8 cellular contexts compared by ENCODE assay signal in the genomic region with DNA sequence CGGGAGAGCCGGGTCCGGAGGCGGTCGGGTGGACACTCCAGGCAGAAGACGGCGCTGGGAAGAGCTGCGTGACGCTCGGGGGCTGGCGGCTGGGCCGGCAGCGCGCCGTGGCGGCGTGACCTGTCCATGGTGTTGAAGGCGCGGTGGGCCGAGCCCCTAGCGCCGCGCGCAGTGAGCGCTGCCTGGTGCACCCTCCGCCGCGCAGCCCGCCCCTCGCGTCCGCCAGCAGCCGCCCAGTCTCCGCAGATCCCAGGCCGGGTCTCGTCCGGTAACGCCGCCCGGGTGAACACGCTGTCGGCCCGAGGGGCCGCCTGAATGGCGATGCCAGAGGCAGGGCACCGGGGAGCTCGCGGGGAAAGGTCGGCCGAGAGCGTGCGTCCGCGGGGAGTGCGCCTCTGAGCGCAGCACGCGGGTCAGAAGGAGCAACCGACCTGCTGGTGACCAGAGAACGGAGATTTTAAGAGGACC. TPM values are rescaled to one million over a fixed set of nuclear protein-coding genes. Genes with fewer than 3 reads are reported as not detected.
DNase-seq lines count a peak whose midpoint lies in the region; ATAC-seq and TF ChIP-seq lines count a peak whose summit lies in the region.

No MANE protein-coding gene starts in this region.

- peak overlapping the region; percentile 60 for H3K4me3 Mint-ChIP-seq in activated CD8-positive, alpha-beta memory T cell treated with anti-CD3 and anti-CD28 coated beads, Interleukin-2, amount 10 ng/mL, durations not matched to agents 7 days and 5 days

- peak; percentile 60 for ATAC-seq in activated CD8-positive, alpha-beta memory T cell treated with anti-CD3 and anti-CD28 coated beads, Interleukin-2, amount 10 ng/mL, durations not matched to agents 7 days and 5 days
- ATAC-seq in right lobe of liver, result peak; percentile 60 to 72 (median 68)
- no peak for ATAC-seq in HG03460 (IDR thresholded peaks at IDR 0.05; ENCODE audit: unreplicated experiment)

- H3K4me1 ChIP-seq in SJSA1 (replicated peaks), result peaks cover 19% of the 10 kb centered on the region
- peaks cover 0 to 34% (median 4%) of the 10 kb centered on the region in 4 donors for H3K4me1 ChIP-seq in right lobe of liver
- H3K4me1 ChIP-seq in stomach smooth muscle (ENCODE audit: control insufficient read depth, insufficient read depth, low read length), result peaks cover 32% of the 10 kb centered on the region

- WGBS in right lobe of liver (ENCODE audit: insufficient coverage, low coverage, low lambda C conversion rate, missing lambda C conversion rate), result no CpG with 5 or more reads among the region's 60 CpGs

- peaks cover 17% of the 10 kb centered on the region for H3K4me1 Mint-ChIP-seq in activated CD8-positive, alpha-beta memory T cell treated with anti-CD3 and anti-CD28 coated beads, Interleukin-2, amount 10 ng/mL, durations not matched to agents 7 days and 5 days

- TF ChIP-seq POLR2A in right lobe of liver (IDR thresholded peaks at IDR 0.05), result no peak

- no peaks in the 10 kb centered on the region for H3K9me3 Mint-ChIP-seq in activated CD8-positive, alpha-beta memory T cell treated with anti-CD3 and anti-CD28 coated beads, Interleukin-2, amount 10 ng/mL, durations not matched to agents 7 days and 5 days (ENCODE audit: low read depth)

- H3K36me3 Mint-ChIP-seq in activated CD8-positive, alpha-beta memory T cell treated with anti-CD3 and anti-CD28 coated beads, Interleukin-2, amount 10 ng/mL, durations not matched to agents 7 days and 5 days, result no peaks in the 10 kb centered on the region

- H3K4me3 ChIP-seq in SJSA1, result no peak overlapping the region
- H3K4me3 ChIP-seq in right lobe of liver, result peak overlapping the region; percentile 32 to 51 (median 36)
- H3K4me3 ChIP-seq in stomach smooth muscle (ENCODE audit: low read length in 2 of 2), result peak overlapping the region; percentile 50 to 79

- H3K36me3 ChIP-seq in SJSA1 (no peaks in the 10 kb centered on the region), right lobe of liver (no peaks in the 10 kb centered on the region), stomach smooth muscle (ENCODE audit: control insufficient read depth in 2 of 2, insufficient read depth in 2 of 2, low read length in 2 of 2) (no peaks in the 10 kb centered on the region)

- intact Hi-C loops in right lobe of liver (cut with DNase I), result no loop called here

- H3K27ac ChIP-seq in SJSA1 (no peak overlapping the region), right lobe of liver (no peak overlapping the region), stomach smooth muscle (ENCODE audit: low read length) (no peak overlapping the region)

- peaks cover 47% of the 10 kb centered on the region for H3K27me3 Mint-ChIP-seq in activated CD8-positive, alpha-beta memory T cell treated with anti-CD3 and anti-CD28 coated beads, Interleukin-2, amount 10 ng/mL, durations not matched to agents 7 days and 5 days

- no peak for TF ChIP-seq CTCF in right lobe of liver (IDR thresholded peaks at IDR 0.05)

- CTCF ChIA-PET in activated CD8-positive, alpha-beta memory T cell treated with anti-CD3 and anti-CD28 coated beads, Interleukin-2, amount 10 ng/mL, durations not matched to agents 7 days and 5 days (lab: Charles Lee), result interaction anchor here (1.0 to 1.5 kb wide), 2 partner anchors 60 to 459 kb away, joined by 3 to 4 read pairs; no protein-coding TSS in a partner anchor

- peak; percentile 43 for DNase-seq in activated CD8-positive, alpha-beta memory T cell treated with anti-CD3 and anti-CD28 coated beads, Interleukin-2, amount 10 ng/mL, durations not matched to agents 7 days and 5 days
- DNase-seq in activated CD8-positive, alpha-beta memory T cell treated with anti-CD3 and anti-CD28 coated beads for 24 hours, result no peak
- DNase-seq in SJSA1 (ENCODE audit: low read depth in 1 of 2, low spot score in 2 of 2) (peak; percentile 5 to 40), dermis blood vessel endothelial cell (peak; percentile 72), right lobe of liver (peak in 2 of 3 donors; percentile 31 to 54), NCI-H2171 (lab: John Stamatoyannopoulos, UW) (no peak)

- no peak overlapping the region for H3K27ac Mint-ChIP-seq in activated CD8-positive, alpha-beta memory T cell treated with anti-CD3 and anti-CD28 coated beads, Interleukin-2, amount 10 ng/mL, durations not matched to agents 7 days and 5 days

- no peaks in the 10 kb centered on the region for H3K9me3 ChIP-seq in SJSA1 (replicated peaks)
- H3K9me3 ChIP-seq in right lobe of liver, result no peaks in the 10 kb centered on the region
- H3K9me3 ChIP-seq in stomach smooth muscle (ENCODE audit: control insufficient read depth in 2 of 2, low read length in 2 of 2), result no peaks in the 10 kb centered on the region

- H3K9ac ChIP-seq in stomach smooth muscle (ENCODE audit: low read length in 2 of 2), result peak overlapping the region in 1 of 2 donors; percentile 24

- peaks cover 72% of the 10 kb centered on the region for H3K27me3 ChIP-seq in SJSA1 (replicated peaks)
- peaks cover 13 to 21% of the 10 kb centered on the region in 2 donors for H3K27me3 ChIP-seq in right lobe of liver
- peaks cover 0 to 16% of the 10 kb centered on the region in 2 donors for H3K27me3 ChIP-seq in stomach smooth muscle (ENCODE audit: control insufficient read depth in 1 of 2, insufficient read depth in 2 of 2, low read length in 2 of 2)

RNA-seq across cellular contexts. Expression of a gene that starts 0.7 kb away (rescaled TPM):
- 1 to 10 TPM in 1 of 2 experiments, under 1 TPM in 1; 0.18 to 1.9 TPM for total RNA-seq in activated CD8-positive, alpha-beta memory T cell treated with anti-CD3 and anti-CD28 coated beads, Interleukin-2, amount 10 ng/mL, durations not matched to agents 7 days and 5 days
- under 0.01 TPM in 1 of 2 replicates, not detected in the other for total RNA-seq in SJSA1 (2014; rRNA removed; shearing (Covaris generic))
- total RNA-seq in dermis blood vessel endothelial cell (0.09 and 0.34 TPM in 2 replicates), right lobe of liver (under 1 TPM in 4 of 6 experiments, not detected in 2; under 0.01 to 0.53 (median 0.13) TPM)

RNA-seq across cellular contexts. Expression of a gene that starts 58.5 kb away (rescaled TPM):
- 10 to 100 TPM; 51.6 to 70.8 TPM for total RNA-seq in activated CD8-positive, alpha-beta memory T cell treated with anti-CD3 and anti-CD28 coated beads, Interleukin-2, amount 10 ng/mL, durations not matched to agents 7 days and 5 days
- 30.7 and 49.5 TPM in 2 replicates for total RNA-seq in SJSA1 (2014; rRNA removed; shearing (Covaris generic))
- total RNA-seq in dermis blood vessel endothelial cell (15.1 and 17.0 TPM in 2 replicates), right lobe of liver (10 to 100 TPM; 26.0 to 44.4 (median 31.1) TPM)

Comparison
In these comparisons a context has a peak if more than half of its experiments do, and no peak if none do; other contexts are left out.
1. DNase-seq: peak in activated CD8-positive, alpha-beta memory T cell treated with anti-CD3 and anti-CD28 coated beads, Interleukin-2, amount 10 ng/mL, durations not matched to agents 7 days and 5 days (single experiment), SJSA1 (2 of 2), dermis blood vessel endothelial cell (single experiment) and right lobe of liver (2 of 3); none in activated CD8-positive, alpha-beta memory T cell treated with anti-CD3 and anti-CD28 coated beads for 24 hours (single experiment) and NCI-H2171 (single experiment).